ENCODE assay signal across 2 cellular contexts in the genomic region with DNA sequence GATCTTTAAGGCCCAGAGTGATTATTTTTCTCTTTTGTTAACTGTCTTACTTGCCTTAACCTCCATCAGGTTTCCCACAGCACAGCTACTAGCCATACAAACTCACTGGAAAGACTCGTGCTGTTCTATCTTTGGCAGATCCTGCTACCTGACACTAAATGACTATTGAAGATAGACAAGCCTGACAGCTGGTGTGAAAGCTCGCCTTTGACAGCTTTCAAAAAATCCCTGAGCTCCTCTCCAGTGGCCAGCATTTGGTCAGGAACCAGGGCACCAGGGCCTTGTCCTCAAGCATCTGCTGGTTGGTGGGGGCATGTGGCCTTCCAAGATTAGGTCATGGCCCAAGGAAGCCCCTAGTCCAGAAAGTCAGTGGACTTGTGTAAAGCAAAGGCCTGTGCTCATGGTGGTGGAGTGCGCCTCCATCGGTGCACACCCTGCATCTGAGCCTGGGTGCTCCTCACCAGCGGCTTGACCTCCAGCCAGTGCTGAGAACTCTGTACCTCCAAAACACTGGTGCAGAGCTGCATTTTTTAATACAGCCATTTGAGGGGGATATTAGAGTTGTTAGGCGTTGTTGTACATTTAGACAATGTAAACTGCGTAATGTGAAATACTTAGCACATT.
TF ChIP-seq lines count a peak whose summit lies in the region.

No MANE protein-coding gene starts in this region.

TF ChIP-seq in HepG2, 621 proteins besides CTCF, POLR2A, EP300 and RAD21:
- no peak for TF ChIP-seq MZF1 (CRISPR knock-in tag; IDR thresholded peaks at IDR 0.05; ENCODE audit: borderline replicate concordance)
- TF ChIP-seq ZKSCAN8 (CRISPR knock-in tag; IDR thresholded peaks at IDR 0.05; ENCODE audit: borderline replicate concordance): no peak
- TF ChIP-seq ZNF383 (CRISPR knock-in tag; IDR thresholded peaks at IDR 0.05; ENCODE audit: borderline replicate concordance): no peak
- no peak for TF ChIP-seq TGIF2 (CRISPR knock-in tag; IDR thresholded peaks at IDR 0.05)
- TF ChIP-seq, protein P1, sequence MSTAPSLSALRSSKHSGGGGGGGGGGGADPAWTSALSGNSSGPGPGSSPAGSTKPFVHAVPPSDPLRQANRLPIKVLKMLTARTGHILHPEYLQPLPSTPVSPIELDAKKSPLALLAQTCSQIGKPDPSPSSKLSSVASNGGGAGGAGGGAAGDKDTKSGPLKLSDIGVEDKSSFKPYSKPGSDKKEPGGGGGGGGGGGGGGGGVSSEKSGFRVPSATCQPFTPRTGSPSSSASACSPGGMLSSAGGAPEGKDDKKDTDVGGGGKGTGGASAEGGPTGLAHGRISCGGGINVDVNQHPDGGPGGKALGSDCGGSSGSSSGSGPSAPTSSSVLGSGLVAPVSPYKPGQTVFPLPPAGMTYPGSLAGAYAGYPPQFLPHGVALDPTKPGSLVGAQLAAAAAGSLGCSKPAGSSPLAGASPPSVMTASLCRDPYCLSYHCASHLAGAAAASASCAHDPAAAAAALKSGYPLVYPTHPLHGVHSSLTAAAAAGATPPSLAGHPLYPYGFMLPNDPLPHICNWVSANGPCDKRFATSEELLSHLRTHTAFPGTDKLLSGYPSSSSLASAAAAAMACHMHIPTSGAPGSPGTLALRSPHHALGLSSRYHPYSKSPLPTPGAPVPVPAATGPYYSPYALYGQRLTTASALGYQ (CRISPR knock-in tag; IDR thresholded peaks at IDR 0.05): no peak
- no peak for TF ChIP-seq SCMH1 (CRISPR knock-in tag; IDR thresholded peaks at IDR 0.05; ENCODE audit: borderline replicate concordance)
TF ChIP-seq in HepG2: peak in this region for 0.

TF ChIP-seq in SK-N-SH, 30 proteins besides CTCF, POLR2A, EP300 and RAD21:
- TF ChIP-seq EZH2phosphoT487 (IDR thresholded peaks at IDR 0.05; ENCODE audit: borderline replicate concordance, low read depth) (no peak), NFIC (IDR thresholded peaks at IDR 0.05; ENCODE audit: borderline replicate concordance) (no peak), SMC3 (IDR thresholded peaks at IDR 0.05; ENCODE audit: low read depth, low read length) (no peak), RXRA (IDR thresholded peaks at IDR 0.05; ENCODE audit: borderline replicate concordance, low read depth) (no peak), POLR2AphosphoS5 (IDR thresholded peaks at IDR 0.05; ENCODE audit: low read depth, low read length) (no peak), FOXJ3 (CRISPR knock-in tag; IDR thresholded peaks at IDR 0.05) (no peak), GATA2 (CRISPR knock-in tag; IDR thresholded peaks at IDR 0.05) (no peak), TAF1 (IDR thresholded peaks at IDR 0.05; ENCODE audit: borderline replicate concordance, low read depth, low read length) (no peak), CHD2 (IDR thresholded peaks at IDR 0.05; ENCODE audit: low read length, partially characterized antibody) (no peak), ELF1 (IDR thresholded peaks at IDR 0.05) (no peak), FOSL2 (IDR thresholded peaks at IDR 0.05; ENCODE audit: borderline replicate concordance, low read depth) (no peak), YY1 (IDR thresholded peaks at IDR 0.05; ENCODE audit: low read depth) (no peak), FOXM1 (IDR thresholded peaks at IDR 0.05; ENCODE audit: low read depth) (no peak)
- TF ChIP-seq, protein P2, sequence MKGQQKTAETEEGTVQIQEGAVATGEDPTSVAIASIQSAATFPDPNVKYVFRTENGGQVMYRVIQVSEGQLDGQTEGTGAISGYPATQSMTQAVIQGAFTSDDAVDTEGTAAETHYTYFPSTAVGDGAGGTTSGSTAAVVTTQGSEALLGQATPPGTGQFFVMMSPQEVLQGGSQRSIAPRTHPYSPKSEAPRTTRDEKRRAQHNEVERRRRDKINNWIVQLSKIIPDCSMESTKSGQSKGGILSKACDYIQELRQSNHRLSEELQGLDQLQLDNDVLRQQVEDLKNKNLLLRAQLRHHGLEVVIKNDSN (IDR thresholded peaks at IDR 0.05; ENCODE audit: borderline replicate concordance, low read depth): no peak
- TF ChIP-seq, protein P3, sequence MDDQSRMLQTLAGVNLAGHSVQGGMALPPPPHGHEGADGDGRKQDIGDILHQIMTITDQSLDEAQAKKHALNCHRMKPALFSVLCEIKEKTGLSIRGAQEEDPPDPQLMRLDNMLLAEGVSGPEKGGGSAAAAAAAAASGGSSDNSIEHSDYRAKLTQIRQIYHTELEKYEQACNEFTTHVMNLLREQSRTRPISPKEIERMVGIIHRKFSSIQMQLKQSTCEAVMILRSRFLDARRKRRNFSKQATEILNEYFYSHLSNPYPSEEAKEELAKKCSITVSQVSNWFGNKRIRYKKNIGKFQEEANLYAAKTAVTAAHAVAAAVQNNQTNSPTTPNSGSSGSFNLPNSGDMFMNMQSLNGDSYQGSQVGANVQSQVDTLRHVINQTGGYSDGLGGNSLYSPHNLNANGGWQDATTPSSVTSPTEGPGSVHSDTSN (IDR thresholded peaks at IDR 0.05): no peak
- TF ChIP-seq, protein P4, sequence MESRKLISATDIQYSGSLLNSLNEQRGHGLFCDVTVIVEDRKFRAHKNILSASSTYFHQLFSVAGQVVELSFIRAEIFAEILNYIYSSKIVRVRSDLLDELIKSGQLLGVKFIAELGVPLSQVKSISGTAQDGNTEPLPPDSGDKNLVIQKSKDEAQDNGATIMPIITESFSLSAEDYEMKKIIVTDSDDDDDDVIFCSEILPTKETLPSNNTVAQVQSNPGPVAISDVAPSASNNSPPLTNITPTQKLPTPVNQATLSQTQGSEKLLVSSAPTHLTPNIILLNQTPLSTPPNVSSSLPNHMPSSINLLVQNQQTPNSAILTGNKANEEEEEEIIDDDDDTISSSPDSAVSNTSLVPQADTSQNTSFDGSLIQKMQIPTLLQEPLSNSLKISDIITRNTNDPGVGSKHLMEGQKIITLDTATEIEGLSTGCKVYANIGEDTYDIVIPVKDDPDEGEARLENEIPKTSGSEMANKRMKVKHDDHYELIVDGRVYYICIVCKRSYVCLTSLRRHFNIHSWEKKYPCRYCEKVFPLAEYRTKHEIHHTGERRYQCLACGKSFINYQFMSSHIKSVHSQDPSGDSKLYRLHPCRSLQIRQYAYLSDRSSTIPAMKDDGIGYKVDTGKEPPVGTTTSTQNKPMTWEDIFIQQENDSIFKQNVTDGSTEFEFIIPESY (IDR thresholded peaks at IDR 0.05; ENCODE audit: borderline replicate concordance, low read depth): no peak
- TF ChIP-seq, protein P5, sequence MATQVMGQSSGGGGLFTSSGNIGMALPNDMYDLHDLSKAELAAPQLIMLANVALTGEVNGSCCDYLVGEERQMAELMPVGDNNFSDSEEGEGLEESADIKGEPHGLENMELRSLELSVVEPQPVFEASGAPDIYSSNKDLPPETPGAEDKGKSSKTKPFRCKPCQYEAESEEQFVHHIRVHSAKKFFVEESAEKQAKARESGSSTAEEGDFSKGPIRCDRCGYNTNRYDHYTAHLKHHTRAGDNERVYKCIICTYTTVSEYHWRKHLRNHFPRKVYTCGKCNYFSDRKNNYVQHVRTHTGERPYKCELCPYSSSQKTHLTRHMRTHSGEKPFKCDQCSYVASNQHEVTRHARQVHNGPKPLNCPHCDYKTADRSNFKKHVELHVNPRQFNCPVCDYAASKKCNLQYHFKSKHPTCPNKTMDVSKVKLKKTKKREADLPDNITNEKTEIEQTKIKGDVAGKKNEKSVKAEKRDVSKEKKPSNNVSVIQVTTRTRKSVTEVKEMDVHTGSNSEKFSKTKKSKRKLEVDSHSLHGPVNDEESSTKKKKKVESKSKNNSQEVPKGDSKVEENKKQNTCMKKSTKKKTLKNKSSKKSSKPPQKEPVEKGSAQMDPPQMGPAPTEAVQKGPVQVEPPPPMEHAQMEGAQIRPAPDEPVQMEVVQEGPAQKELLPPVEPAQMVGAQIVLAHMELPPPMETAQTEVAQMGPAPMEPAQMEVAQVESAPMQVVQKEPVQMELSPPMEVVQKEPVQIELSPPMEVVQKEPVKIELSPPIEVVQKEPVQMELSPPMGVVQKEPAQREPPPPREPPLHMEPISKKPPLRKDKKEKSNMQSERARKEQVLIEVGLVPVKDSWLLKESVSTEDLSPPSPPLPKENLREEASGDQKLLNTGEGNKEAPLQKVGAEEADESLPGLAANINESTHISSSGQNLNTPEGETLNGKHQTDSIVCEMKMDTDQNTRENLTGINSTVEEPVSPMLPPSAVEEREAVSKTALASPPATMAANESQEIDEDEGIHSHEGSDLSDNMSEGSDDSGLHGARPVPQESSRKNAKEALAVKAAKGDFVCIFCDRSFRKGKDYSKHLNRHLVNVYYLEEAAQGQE (IDR thresholded peaks at IDR 0.05; ENCODE audit: low read depth, low read length): no peak
- TF ChIP-seq, protein P6, sequence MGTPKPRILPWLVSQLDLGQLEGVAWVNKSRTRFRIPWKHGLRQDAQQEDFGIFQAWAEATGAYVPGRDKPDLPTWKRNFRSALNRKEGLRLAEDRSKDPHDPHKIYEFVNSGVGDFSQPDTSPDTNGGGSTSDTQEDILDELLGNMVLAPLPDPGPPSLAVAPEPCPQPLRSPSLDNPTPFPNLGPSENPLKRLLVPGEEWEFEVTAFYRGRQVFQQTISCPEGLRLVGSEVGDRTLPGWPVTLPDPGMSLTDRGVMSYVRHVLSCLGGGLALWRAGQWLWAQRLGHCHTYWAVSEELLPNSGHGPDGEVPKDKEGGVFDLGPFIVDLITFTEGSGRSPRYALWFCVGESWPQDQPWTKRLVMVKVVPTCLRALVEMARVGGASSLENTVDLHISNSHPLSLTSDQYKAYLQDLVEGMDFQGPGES (IDR thresholded peaks at IDR 0.05; ENCODE audit: low read depth, low read length): no peak
